In genomic region chr11:97069160-97069559, GRCh38 we compare ENCODE assay signal across 35 cellular contexts.
"Had no signal": no experiment of that assay in that cellular context is flagged by ENCODE, and none has a peak within 500 bp of the region (broad histone marks: within the 10 kb centered on the region; RNA-seq: fewer than 3 reads in every experiment).

No MANE protein-coding gene starts in this region.

- H3K36me3 ChIP-seq: MG63 had no signal

- H3K27me3 ChIP-seq: MG63 had no signal

- H3K4me3 ChIP-seq: MG63 had no signal

- DNase-seq: Karpas-422, Kasumi-1, MG63, MM.1S, MV-4-11, NCI-H1048, NCI-H1092, NCI-H1092 treated with DMSO at 0.1 percent for 48 hours, NCI-H1105, NCI-H1105 treated with DMSO at 0.1 percent for 48 hours, NCI-H1417, NCI-H1417 treated with DMSO at 0.1 percent for 48 hours, NCI-H1436, NCI-H1436 treated with DMSO at 0.1 percent for 48 hours, NCI-H146, NCI-H1694, NCI-H1694 treated with DMSO at 0.1 percent for 48 hours, NCI-H187, NCI-H187 treated with DMSO at 0.1 percent for 48 hours, NCI-H1930, NCI-H2029, NCI-H2029 treated with DMSO at 0.1 percent for 48 hours, NCI-H2081, NCI-H2081 treated with DMSO at 0.1 percent for 48 hours, NCI-H2107, NCI-H2171, NCI-H2171 treated with DMSO at 0.1 percent for 48 hours, NCI-H2227 treated with DMSO at 0.1 percent for 48 hours, NCI-H226, NCI-H345, NCI-H446, NCI-H446 treated with DMSO at 0.1 percent for 48 hours, NCI-H510A, NCI-H510A treated with DMSO at 0.1 percent for 48 hours, NCI-H524 had no signal
